In genomic region chr2:129299756-129300155, GRCh38 we compare ENCODE assay signal across 34 cellular contexts.
"Had no signal": no experiment of that assay in that cellular context is flagged by ENCODE, and none has a peak within 500 bp of the region (broad histone marks: within the 10 kb centered on the region; RNA-seq: fewer than 3 reads in every experiment).

No MANE protein-coding gene starts in this region.

- H3K4me1 Mint-ChIP-seq: activated B cell treated with CpG ODN at 0.5 μM for 24 hours; activated CD4-positive, alpha-beta memory T cell treated with anti-CD3 and anti-CD28 coated beads, Interleukin-2, amount 10 ng/mL, durations not matched to agents 7 days and 5 days; activated CD4-positive, alpha-beta T cell treated with anti-CD3 and anti-CD28 coated beads, Interleukin-2, amount 10 ng/mL, durations not matched to agents 7 days and 5 days; activated CD8-positive, alpha-beta memory T cell treated with anti-CD3 and anti-CD28 coated beads, Interleukin-2, amount 10 ng/mL, durations not matched to agents 7 days and 5 days; activated naive CD4-positive, alpha-beta T cell treated with anti-CD3 and anti-CD28 coated beads, Interleukin-2, amount 10 ng/mL, durations not matched to agents 7 days and 5 days; activated naive CD4-positive, alpha-beta T cell treated with anti-CD3 and anti-CD28 coated beads, Interleukin-2, amount 50 U/mL, for 24 hours; activated naive CD8-positive, alpha-beta T cell treated with anti-CD3 and anti-CD28 coated beads, Interleukin-2, amount 10 ng/mL, durations not matched to agents 7 days and 5 days; activated naive CD8-positive, alpha-beta T cell treated with anti-CD3 and anti-CD28 coated beads, Interleukin-2, amount 50 U/mL, for 24 hours had no signal

- H3K9me3 ChIP-seq: ascending aorta had no signal

- H3K36me3 Mint-ChIP-seq: activated CD8-positive, alpha-beta memory T cell treated with anti-CD3 and anti-CD28 coated beads, Interleukin-2, amount 10 ng/mL, durations not matched to agents 7 days and 5 days; activated naive CD4-positive, alpha-beta T cell treated with anti-CD3 and anti-CD28 coated beads, Interleukin-2, amount 10 ng/mL, durations not matched to agents 7 days and 5 days; activated naive CD4-positive, alpha-beta T cell treated with anti-CD3 and anti-CD28 coated beads, Interleukin-2, amount 50 U/mL, for 24 hours; activated naive CD8-positive, alpha-beta T cell; activated naive CD8-positive, alpha-beta T cell treated with anti-CD3 and anti-CD28 coated beads, Interleukin-2, amount 10 ng/mL, durations not matched to agents 7 days and 5 days; brain had no signal

- H3K27me3 ChIP-seq: ascending aorta, cardiac muscle cell had no signal

- ATAC-seq: activated CD8-positive, alpha-beta memory T cell treated with anti-CD3 and anti-CD28 coated beads, Interleukin-2, amount 10 ng/mL, durations not matched to agents 7 days and 5 days; activated CD8-positive, alpha-beta T cell treated with anti-CD3 and anti-CD28 coated beads, Interleukin-2, amount 10 ng/mL, durations not matched to agents 7 days and 5 days; activated naive CD8-positive, alpha-beta T cell treated with anti-CD3 and anti-CD28 coated beads, Interleukin-2, amount 50 U/mL, for 24 hours had no signal

- H3K4me3 ChIP-seq: ascending aorta, cardiac muscle cell had no signal

- DNase-seq: activated B cell treated with CpG ODN at 0.5 μM for 24 hours; activated CD4-positive, alpha-beta memory T cell treated with anti-CD3 and anti-CD28 coated beads, Interleukin-2, amount 10 ng/mL, durations not matched to agents 7 days and 5 days; activated CD4-positive, alpha-beta T cell treated with anti-CD3 and anti-CD28 coated beads for 48 hours; activated CD4-positive, alpha-beta T cell treated with anti-CD3 and anti-CD28 coated beads, Interleukin-2, amount 10 ng/mL, durations not matched to agents 7 days and 5 days; activated CD4-positive, alpha-beta T cell treated with anti-CD3 and anti-CD28 coated beads, Interleukin-2, amount 50 U/mL, for 48 hours; activated CD4-positive, CD25-positive, alpha-beta regulatory T cell treated with anti-CD3 and anti-CD28 coated beads, Interleukin-2, amount 50 U/mL, for 72 hours; activated CD8-positive, alpha-beta memory T cell treated with anti-CD3 and anti-CD28 coated beads for 24 hours; activated CD8-positive, alpha-beta memory T cell treated with anti-CD3 and anti-CD28 coated beads, Interleukin-2, amount 10 ng/mL, durations not matched to agents 7 days and 5 days; activated CD8-positive, alpha-beta memory T cell treated with anti-CD3 and anti-CD28 coated beads, Interleukin-2, amount 50 U/mL, for 48 hours; activated CD8-positive, alpha-beta T cell treated with anti-CD3 and anti-CD28 coated beads, Interleukin-2, amount 10 ng/mL, durations not matched to agents 7 days and 5 days; activated effector memory CD4-positive, alpha-beta T cell treated with Interleukin-2 at 50 U/mL for 16 hours; activated gamma-delta T cell; activated naive CD4-positive, alpha-beta T cell treated with anti-CD3 and anti-CD28 coated beads, Interleukin-2, amount 10 ng/mL, durations not matched to agents 7 days and 5 days; activated naive CD4-positive, alpha-beta T cell treated with Interleukin-2 at 50 U/mL for 16 hours; activated naive CD8-positive, alpha-beta T cell treated with anti-CD3 and anti-CD28 coated beads, Interleukin-2, amount 10 ng/mL, durations not matched to agents 7 days and 5 days; activated naive CD8-positive, alpha-beta T cell treated with anti-CD3 and anti-CD28 coated beads, Interleukin-2, amount 50 U/mL, for 24 hours; activated T-cell treated with anti-CD3 and anti-CD28 coated beads, Interleukin-2, amount 50 U/mL, for 24 hours; activated T-cell treated with anti-CD3 and anti-CD28 coated beads, Interleukin-2, amount 50 U/mL, for 48 hours; amygdala; anterior cingulate cortex; caudate nucleus; SW 1271; T-helper 1 cell; T-helper 2 cell; T-helper 9 cell had no signal

- H3K4me3 Mint-ChIP-seq: activated B cell treated with CpG ODN at 0.5 μM for 24 hours; activated CD4-positive, alpha-beta memory T cell treated with anti-CD3 and anti-CD28 coated beads, Interleukin-2, amount 10 ng/mL, durations not matched to agents 7 days and 5 days; activated CD4-positive, alpha-beta T cell treated with anti-CD3 and anti-CD28 coated beads, Interleukin-2, amount 10 ng/mL, durations not matched to agents 7 days and 5 days; activated CD8-positive, alpha-beta memory T cell treated with anti-CD3 and anti-CD28 coated beads, Interleukin-2, amount 10 ng/mL, durations not matched to agents 7 days and 5 days; activated CD8-positive, alpha-beta T cell treated with anti-CD3 and anti-CD28 coated beads, Interleukin-2, amount 10 ng/mL, durations not matched to agents 7 days and 5 days; activated naive CD4-positive, alpha-beta T cell treated with anti-CD3 and anti-CD28 coated beads, Interleukin-2, amount 10 ng/mL, durations not matched to agents 7 days and 5 days; activated naive CD4-positive, alpha-beta T cell treated with anti-CD3 and anti-CD28 coated beads, Interleukin-2, amount 50 U/mL, for 24 hours; activated naive CD8-positive, alpha-beta T cell; activated naive CD8-positive, alpha-beta T cell treated with anti-CD3 and anti-CD28 coated beads, Interleukin-2, amount 10 ng/mL, durations not matched to agents 7 days and 5 days; activated naive CD8-positive, alpha-beta T cell treated with anti-CD3 and anti-CD28 coated beads, Interleukin-2, amount 50 U/mL, for 24 hours; activated T-cell treated with anti-CD3 and anti-CD28 coated beads, Interleukin-2, amount 50 U/mL, for 24 hours; brain; T-helper 1 cell treated with Interleukin-12 subunit alpha and Interleukin-12 subunit beta and Interleukin-4 antibody, amounts not matched to agents 30 μg/mL and 1 μg/mL, for 36 hours; T-helper 2 cell treated with Interferon-gamma antibody and Interleukin-4, amounts not matched to agents 5 μg/mL and 100 μg/mL, for 36 hours had no signal

- H3K9me3 Mint-ChIP-seq: activated CD4-positive, alpha-beta memory T cell treated with anti-CD3 and anti-CD28 coated beads, Interleukin-2, amount 10 ng/mL, durations not matched to agents 7 days and 5 days; activated CD4-positive, alpha-beta T cell treated with anti-CD3 and anti-CD28 coated beads, Interleukin-2, amount 10 ng/mL, durations not matched to agents 7 days and 5 days; activated naive CD4-positive, alpha-beta T cell treated with anti-CD3 and anti-CD28 coated beads, Interleukin-2, amount 50 U/mL, for 24 hours; activated naive CD8-positive, alpha-beta T cell treated with anti-CD3 and anti-CD28 coated beads, Interleukin-2, amount 10 ng/mL, durations not matched to agents 7 days and 5 days; activated T-cell treated with anti-CD3 and anti-CD28 coated beads, Interleukin-2, amount 50 U/mL, for 24 hours; activated T-helper 2 cell treated with anti-CD3 and anti-CD28 coated beads, Interferon-gamma antibody, Interleukin-2, Interleukin-4, amounts not matched to agents 10 μg/mL and 5 μg/mL and 100 μg/mL, durations not matched to agents 14 hours and 24 hours and 36 hours; T-helper 1 cell treated with Interleukin-12 subunit alpha and Interleukin-12 subunit beta and Interleukin-4 antibody, amounts not matched to agents 30 μg/mL and 1 μg/mL, for 36 hours; T-helper 2 cell treated with Interferon-gamma antibody and Interleukin-4, amounts not matched to agents 5 μg/mL and 100 μg/mL, for 36 hours had no signal

- H3K27me3 Mint-ChIP-seq: activated CD4-positive, alpha-beta memory T cell treated with anti-CD3 and anti-CD28 coated beads, Interleukin-2, amount 10 ng/mL, durations not matched to agents 7 days and 5 days; activated CD4-positive, alpha-beta T cell treated with anti-CD3 and anti-CD28 coated beads, Interleukin-2, amount 10 ng/mL, durations not matched to agents 7 days and 5 days; activated CD8-positive, alpha-beta memory T cell treated with anti-CD3 and anti-CD28 coated beads, Interleukin-2, amount 10 ng/mL, durations not matched to agents 7 days and 5 days; activated naive CD4-positive, alpha-beta T cell treated with anti-CD3 and anti-CD28 coated beads, Interleukin-2, amount 10 ng/mL, durations not matched to agents 7 days and 5 days; activated naive CD8-positive, alpha-beta T cell; activated naive CD8-positive, alpha-beta T cell treated with anti-CD3 and anti-CD28 coated beads, Interleukin-2, amount 10 ng/mL, durations not matched to agents 7 days and 5 days; activated naive CD8-positive, alpha-beta T cell treated with anti-CD3 and anti-CD28 coated beads, Interleukin-2, amount 50 U/mL, for 24 hours had no signal

- H3K27ac ChIP-seq: ascending aorta, cardiac muscle cell, VCaP had no signal

- H3K27ac Mint-ChIP-seq: activated B cell treated with CpG ODN at 0.5 μM for 24 hours; activated CD4-positive, alpha-beta memory T cell treated with anti-CD3 and anti-CD28 coated beads, Interleukin-2, amount 10 ng/mL, durations not matched to agents 7 days and 5 days; activated CD4-positive, alpha-beta T cell treated with anti-CD3 and anti-CD28 coated beads, Interleukin-2, amount 10 ng/mL, durations not matched to agents 7 days and 5 days; activated CD8-positive, alpha-beta memory T cell treated with anti-CD3 and anti-CD28 coated beads, Interleukin-2, amount 10 ng/mL, durations not matched to agents 7 days and 5 days; activated CD8-positive, alpha-beta T cell treated with anti-CD3 and anti-CD28 coated beads, Interleukin-2, amount 10 ng/mL, durations not matched to agents 7 days and 5 days; activated naive CD4-positive, alpha-beta T cell treated with anti-CD3 and anti-CD28 coated beads, Interleukin-2, amount 10 ng/mL, durations not matched to agents 7 days and 5 days; activated naive CD4-positive, alpha-beta T cell treated with anti-CD3 and anti-CD28 coated beads, Interleukin-2, amount 50 U/mL, for 24 hours; activated naive CD8-positive, alpha-beta T cell; activated naive CD8-positive, alpha-beta T cell treated with anti-CD3 and anti-CD28 coated beads, Interleukin-2, amount 10 ng/mL, durations not matched to agents 7 days and 5 days; activated naive CD8-positive, alpha-beta T cell treated with anti-CD3 and anti-CD28 coated beads, Interleukin-2, amount 50 U/mL, for 24 hours; activated T-cell treated with anti-CD3 and anti-CD28 coated beads, Interleukin-2, amount 50 U/mL, for 24 hours; activated T-helper 2 cell treated with anti-CD3 and anti-CD28 coated beads, Interferon-gamma antibody, Interleukin-2, Interleukin-4, amounts not matched to agents 10 μg/mL and 5 μg/mL and 100 μg/mL, durations not matched to agents 14 hours and 24 hours and 36 hours; T-helper 1 cell treated with Interleukin-12 subunit alpha and Interleukin-12 subunit beta and Interleukin-4 antibody, amounts not matched to agents 30 μg/mL and 1 μg/mL, for 36 hours; T-helper 2 cell treated with Interferon-gamma antibody and Interleukin-4, amounts not matched to agents 5 μg/mL and 100 μg/mL, for 36 hours had no signal

- H3K36me3 ChIP-seq: ascending aorta, cardiac muscle cell had no signal
